ENCODE assay signal across 9 cellular contexts in genomic region chr16:81451753-81452680, GRCh38. TPM values are rescaled to one million over a fixed set of nuclear protein-coding genes. Genes with fewer than 3 reads are reported as not detected.
A peak's percentile ranks its signal among the peaks of the same experiment; 100 is the strongest.
DNase-seq lines count a peak whose midpoint lies in the region; ATAC-seq lines count a peak whose summit lies in the region.
"Had no signal": no experiment of that assay in that cellular context is flagged by ENCODE, and none has a peak within 500 bp of the region (broad histone marks: within the 10 kb centered on the region; RNA-seq: fewer than 3 reads in every experiment).

No MANE protein-coding gene starts in this region.

- H3K4me3 ChIP-seq in mesodermal cell (ENCODE audit: extremely low read depth, insufficient read depth, low read length, poor library complexity, severe bottlenecking) (no peak overlapping the region), aorta (ENCODE audit: low read length in 2 of 2) (no peak overlapping the region)
- H3K4me3 ChIP-seq: psoas muscle had no signal

- H3K27ac ChIP-seq in mesodermal cell (ENCODE audit: low read depth, low read length, severe bottlenecking), result peak overlapping the region; percentile 30
- no peak overlapping the region for H3K27ac ChIP-seq in aorta (ENCODE audit: low read depth in 1 of 2, low read length in 2 of 2)
- H3K27ac ChIP-seq: psoas muscle had no signal

- DNase-seq in Right ventricle myocardium inferior (ENCODE audit: missing footprints) (peak; percentile 69), cardiac septum (ENCODE audit: low spot score) (no peak), aorta (peak in 1 of 2 donors; percentile 78), retina (no peak), D341Med (ENCODE audit: low spot score) (no peak)
- peak; percentile 47 for DNase-seq in activated naive CD8-positive, alpha-beta T cell treated with anti-CD3 and anti-CD28 coated beads, Interleukin-2, amount 50 U/mL, for 24 hours

- H3K27me3 ChIP-seq in aorta (ENCODE audit: control insufficient read depth in 1 of 2, insufficient read depth in 2 of 2, low read length in 1 of 2), result no peaks in the 10 kb centered on the region

- H3K36me3 Mint-ChIP-seq in activated naive CD8-positive, alpha-beta T cell treated with anti-CD3 and anti-CD28 coated beads, Interleukin-2, amount 50 U/mL, for 24 hours (ENCODE audit: low read depth), result peaks cover 15% of the 10 kb centered on the region

- H3K4me3 Mint-ChIP-seq in activated naive CD8-positive, alpha-beta T cell treated with anti-CD3 and anti-CD28 coated beads, Interleukin-2, amount 50 U/mL, for 24 hours, result peak overlapping the region; percentile 52

- H3K9me3 ChIP-seq in mesodermal cell (ENCODE audit: control insufficient read depth, low read length) (no peaks in the 10 kb centered on the region), aorta (ENCODE audit: control insufficient read depth, low read length) (no peaks in the 10 kb centered on the region)
- H3K9me3 ChIP-seq: psoas muscle had no signal

- H3K4me1 Mint-ChIP-seq in activated naive CD8-positive, alpha-beta T cell treated with anti-CD3 and anti-CD28 coated beads, Interleukin-2, amount 50 U/mL, for 24 hours, result peaks cover 68% of the 10 kb centered on the region

- ATAC-seq in Right ventricle myocardium inferior, result peak; percentile 51
- ATAC-seq in activated naive CD8-positive, alpha-beta T cell treated with anti-CD3 and anti-CD28 coated beads, Interleukin-2, amount 50 U/mL, for 24 hours, result peak; percentile 78
- ATAC-seq in aorta (ENCODE audit: low FRiP score), result peak; percentile 26
- ATAC-seq in GM18867 (IDR thresholded peaks at IDR 0.05; ENCODE audit: unreplicated experiment), result no peak
- ATAC-seq: psoas muscle had no signal

- no peaks in the 10 kb centered on the region for H3K27me3 Mint-ChIP-seq in activated naive CD8-positive, alpha-beta T cell treated with anti-CD3 and anti-CD28 coated beads, Interleukin-2, amount 50 U/mL, for 24 hours

- intact Hi-C loops in Right ventricle myocardium inferior (cut with DNase I), result no loop called here
- intact Hi-C loops in cardiac septum (cut with DNase I), result no loop called here
- intact Hi-C loops in aorta (cut with DNase I), result no loop called here

- peak overlapping the region; percentile 84 for H3K27ac Mint-ChIP-seq in activated naive CD8-positive, alpha-beta T cell treated with anti-CD3 and anti-CD28 coated beads, Interleukin-2, amount 50 U/mL, for 24 hours

- H3K36me3 ChIP-seq in mesodermal cell (ENCODE audit: control insufficient read depth, insufficient read depth, low read length) (peaks cover 17% of the 10 kb centered on the region), aorta (ENCODE audit: control insufficient read depth in 1 of 2, insufficient read depth in 2 of 2, low read length in 1 of 2) (no peaks in the 10 kb centered on the region)

- H3K9me3 Mint-ChIP-seq in activated naive CD8-positive, alpha-beta T cell treated with anti-CD3 and anti-CD28 coated beads, Interleukin-2, amount 50 U/mL, for 24 hours, result peaks cover 11% of the 10 kb centered on the region

- 80 to 85% methylated on average over 16 to 19 of the region's 20 CpGs for WGBS in mesodermal cell (ENCODE audit: insufficient coverage in 2 of 2), 2 experiments
- 87 to 91% methylated on average over 20 of the region's 20 CpGs for whole genome bisulfite sequencing in aorta, 2 donors

- H3K4me1 ChIP-seq in mesodermal cell (ENCODE audit: control insufficient read depth, insufficient read depth, low read length, poor library complexity, severe bottlenecking), result peaks cover 28% of the 10 kb centered on the region
- H3K4me1 ChIP-seq in aorta (ENCODE audit: control insufficient read depth in 1 of 2, insufficient read depth in 2 of 2, low read length in 2 of 2), result no peaks in the 10 kb centered on the region
- H3K4me1 ChIP-seq: psoas muscle had no signal

RNA-seq across cellular contexts. Expression of gene CMIP, which starts 7.4 kb away (rescaled TPM):
- total RNA-seq in Right ventricle myocardium inferior (10.5 TPM), cardiac septum (19.8 TPM), aorta (10 to 100 TPM; 48.9 to 96.3 TPM)
- polyA plus RNA-seq in mesodermal cell (2013, experiment 1 of 2), result 43.4 TPM
- polyA plus RNA-seq in mesodermal cell (2013, experiment 2 of 2), result 38.5 TPM
- polyA plus RNA-seq in aorta, result 1 to 10 TPM; 2.4 to 7.0 TPM

Comparison
In these comparisons a context has a peak if more than half of its experiments do, and no peak if none do; other contexts are left out.
1. DNase-seq: peak in Right ventricle myocardium inferior (single experiment) and activated naive CD8-positive, alpha-beta T cell treated with anti-CD3 and anti-CD28 coated beads, Interleukin-2, amount 50 U/mL, for 24 hours (single experiment); none in cardiac septum (single experiment), retina (single experiment) and D341Med (single experiment).